Comparison of ENCODE assay signal across 9 cellular contexts in genomic region chr11:61718613-61719302, GRCh38. TPM values are rescaled to one million over a fixed set of nuclear protein-coding genes. Genes with fewer than 3 reads are reported as not detected.
DNase-seq lines count a peak whose midpoint lies in the region; ATAC-seq and TF ChIP-seq lines count a peak whose summit lies in the region.
"Had no signal": no experiment of that assay in that cellular context is flagged by ENCODE, and none has a peak within 500 bp of the region (broad histone marks: within the 10 kb centered on the region; RNA-seq: fewer than 3 reads in every experiment).

No MANE protein-coding gene starts in this region.

- H3K4me1 ChIP-seq in HUES64 (ENCODE audit: insufficient read depth, low read length) (peaks cover 26% of the 10 kb centered on the region; the same call in 1 of the 2 replicates), colonic mucosa (peaks cover 6% of the 10 kb centered on the region)

- H3K27ac ChIP-seq in HUES64 (ENCODE audit: low read depth, low read length) (peak overlapping the region; percentile 28), colonic mucosa (no peak overlapping the region), temporal lobe (ENCODE audit: low read depth, low read length) (peak overlapping the region; percentile 38)

- H3K4me3 ChIP-seq in HUES64 (ENCODE audit: low read length) (peak overlapping the region; percentile 44), colonic mucosa (peak overlapping the region; percentile 11)

- TF ChIP-seq CTCF in colonic mucosa (IDR thresholded peaks at IDR 0.05), result no peak

- 6% methylated on average over 21 of the region's 21 CpGs for WGBS in HUES64

- DNase-seq in colonic mucosa (no peak), left kidney (ENCODE audit: low read depth, low spot score) (peak; percentile 95)
- no peak for DNase-seq in stimulated activated CD4-positive, alpha-beta T cell treated with anti-CD3 and anti-CD28 coated beads, Interleukin-1b, Interleukin-23, amount 100 ng/mL, for 48 hours
- DNase-seq in effector CD4-positive, alpha-beta T cell, result no peak
- DNase-seq: NCI-H1105 treated with DMSO at 0.1 percent for 48 hours had no signal

- H3K36me3 ChIP-seq in HUES64 (ENCODE audit: insufficient read depth, low read length) (peaks cover 6% of the 10 kb centered on the region), colonic mucosa (no peaks in the 10 kb centered on the region)

- no peak for ATAC-seq in GM21529 (IDR thresholded peaks at IDR 0.05; ENCODE audit: unreplicated experiment)
- no peak for ATAC-seq in HG03342 (IDR thresholded peaks at IDR 0.05; ENCODE audit: unreplicated experiment)

- intact Hi-C loops in colonic mucosa (cut with DNase I), result no loop called here

- H3K9ac ChIP-seq in HUES64 (ENCODE audit: low read depth, low read length) (peak overlapping the region; percentile 38), colonic mucosa (ENCODE audit: low read depth in 2 of 2, low read length in 2 of 2) (peak overlapping the region in 1 of 2 donors; percentile 24)

- H3K27me3 ChIP-seq in HUES64 (ENCODE audit: insufficient read depth, low read length) (no peaks in the 10 kb centered on the region), colonic mucosa (no peaks in the 10 kb centered on the region)

- no peaks in the 10 kb centered on the region for H3K9me3 ChIP-seq in HUES64 (ENCODE audit: insufficient read depth, low read depth, low read length)
- H3K9me3 ChIP-seq in colonic mucosa, result no peaks in the 10 kb centered on the region

RNA-seq across cellular contexts. Expression of gene MYRF, which starts 33.7 kb away (rescaled TPM):
- 3.8 TPM for polyA plus RNA-seq in HUES64 (2013, experiment 1 of 2)
- 4.8 TPM for polyA plus RNA-seq in HUES64 (2013, experiment 2 of 2)
- 10 to 100 TPM in 1 of 2 donors, 1 to 10 TPM in 1; 8.8 to 14.9 TPM for total RNA-seq in colonic mucosa
- total RNA-seq in temporal lobe, result 1.2 TPM

RNA-seq across cellular contexts. Expression of gene DAGLA, which starts 38.6 kb away (rescaled TPM):
- polyA plus RNA-seq in HUES64 (2013, experiment 1 of 2), result 4.6 TPM
- 5.0 TPM for polyA plus RNA-seq in HUES64 (2013, experiment 2 of 2)
- 10 to 100 TPM in 1 of 2 donors, 1 to 10 TPM in 1; 7.5 to 12.2 TPM for total RNA-seq in colonic mucosa
- total RNA-seq in temporal lobe, result 7.4 TPM
